6 cellular contexts compared by ENCODE assay signal in genomic region chr13:34793301-34793700, GRCh38.
"Had no signal": no experiment of that assay in that cellular context is flagged by ENCODE, and none has a peak within 500 bp of the region (broad histone marks: within the 10 kb centered on the region; RNA-seq: fewer than 3 reads in every experiment).

No MANE protein-coding gene starts in this region.

- DNase-seq: H9, HCEC 1CT, KBM-7 had no signal

- H3K4me3 Mint-ChIP-seq: GM23338, H9, IgD-negative memory B cell had no signal

- H3K4me2 ChIP-seq: GM23338 had no signal

- H2AFZ ChIP-seq: GM23338 had no signal

- H3K27ac ChIP-seq: HL-60 had no signal

- H3K4me3 ChIP-seq: GM23338 had no signal

- H3K27me3 Mint-ChIP-seq: IgD-negative memory B cell had no signal

- H3K4me1 Mint-ChIP-seq: GM23338, IgD-negative memory B cell had no signal

- H3K27ac Mint-ChIP-seq: GM23338, H9, IgD-negative memory B cell had no signal
